Comparison of ENCODE assay signal across 10 cellular contexts in the genomic region with DNA sequence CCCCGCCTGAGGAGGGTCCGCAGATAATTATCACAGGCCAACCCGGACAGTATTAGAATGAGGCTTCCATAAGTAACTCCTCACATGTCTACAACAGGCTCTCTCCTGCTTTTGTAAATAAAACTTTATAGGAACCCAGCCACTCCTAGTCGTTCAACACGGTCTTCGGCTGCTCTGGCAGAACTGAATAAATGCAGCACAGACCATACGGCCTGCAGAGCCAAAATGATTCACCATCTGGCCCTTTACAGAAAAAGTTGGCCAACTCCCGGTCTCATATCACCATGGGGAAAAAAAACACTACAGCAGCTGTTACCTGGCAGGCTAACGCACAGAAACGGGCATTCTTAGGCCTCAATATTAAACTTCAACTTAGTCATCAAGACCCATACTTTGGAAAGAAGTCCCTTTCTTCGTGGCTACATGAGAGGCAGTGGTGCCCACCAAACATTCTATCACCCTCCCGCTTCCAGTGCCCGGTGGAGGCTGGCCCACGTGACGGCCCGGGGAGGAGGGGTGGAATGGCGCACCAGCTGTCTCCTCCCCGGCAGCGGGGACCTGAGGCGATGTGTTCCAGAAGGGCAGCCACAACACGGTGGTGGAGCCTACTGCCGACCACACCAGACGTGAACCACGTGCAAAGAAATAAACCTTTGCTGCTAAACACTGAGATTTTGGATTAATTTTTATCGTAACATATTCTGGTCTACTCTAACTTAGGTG. TPM values are rescaled to one million over a fixed set of nuclear protein-coding genes. Genes with fewer than 3 reads are reported as not detected.
"Had no signal": no experiment of that assay in that cellular context is flagged by ENCODE, and none has a peak within 500 bp of the region (broad histone marks: within the 10 kb centered on the region; RNA-seq: fewer than 3 reads in every experiment).

No MANE protein-coding gene starts in this region.

RNA-seq across cellular contexts. Expression of a gene that starts 59.6 kb away (rescaled TPM):
- total RNA-seq: activated B cell treated with CpG ODN at 0.5 μM for 24 hours; activated CD4-positive, alpha-beta memory T cell treated with anti-CD3 and anti-CD28 coated beads for 36 hours; activated CD4-positive, alpha-beta T cell treated with anti-CD3 and anti-CD28 coated beads, Interleukin-2, amount 10 ng/mL, durations not matched to agents 24 days and 14 days; activated CD8-positive, alpha-beta memory T cell treated with anti-CD3 and anti-CD28 coated beads for 36 hours; activated CD8-positive, alpha-beta T cell treated with anti-CD3 and anti-CD28 coated beads for 36 hours; activated naive CD4-positive, alpha-beta T cell treated with anti-CD3 and anti-CD28 coated beads for 36 hours; activated naive CD8-positive, alpha-beta T cell treated with anti-CD3 and anti-CD28 coated beads for 36 hours; activated T-cell treated with anti-CD3 and anti-CD28 coated beads, Interleukin-2, amount 50 U/mL, for 72 hours; activated T-helper 1 cell treated with anti-CD3 and anti-CD28 coated beads, Interleukin-12 subunit alpha, Interleukin-12 subunit beta, Interleukin-2, Interleukin-4 antibody, amounts not matched to agents 30 ng/mL and 10 ng/mL and 1 ng/mL, durations not matched to agents 14 hours and 24 hours and 36 hours; activated T-helper 17 cell treated with anti-CD3 and anti-CD28 coated beads, Interleukin-2, amount 50 U/mL, for 72 hours had no signal
